ENCODE assay signal across 8 cellular contexts in genomic region chr7:6826151-6826550, GRCh38.
DNase-seq lines count a peak whose midpoint lies in the region; ATAC-seq and TF ChIP-seq lines count a peak whose summit lies in the region.

CCZ1B (minus strand) TSS chr7:6826275; CDS start chr7:6826197, 78 bp downstream.

- DNase-seq in AG10803 (ENCODE audit: low read depth) = peak; percentile 59
- peak; percentile 59 for DNase-seq in NCI-H446 treated with DMSO at 0.1 percent for 48 hours (lab: John Stamatoyannopoulos, UW)
- peak; percentile 88 for DNase-seq in activated CD4-positive, CD25-positive, alpha-beta regulatory T cell treated with anti-CD3 and anti-CD28 coated beads, Interleukin-2, amount 50 U/mL, for 72 hours
- peak; percentile 85 for DNase-seq in central memory CD4-positive, alpha-beta T cell
- peak; percentile 78 for DNase-seq in kidney tubule cell (ENCODE audit: low spot score)
- DNase-seq in stimulated activated CD4-positive, alpha-beta T cell treated with anti-CD3 and anti-CD28 coated beads, Interleukin-15, amount 100 ng/mL, for 24 hours = peak; percentile 86

- TF ChIP-seq CTCF in AG10803 (conservative IDR thresholded peaks at IDR 0.05; ENCODE audit: low read length) = peak; percentile 32

- peak; percentile 99 for ATAC-seq in GM19035 (IDR thresholded peaks at IDR 0.05; ENCODE audit: unreplicated experiment)
- ATAC-seq in HG03280 (IDR thresholded peaks at IDR 0.05; ENCODE audit: unreplicated experiment) = peak; percentile 99

- peak within 1 kb of the TSS; percentile 64 for H3K4me3 ChIP-seq in AG10803 (ENCODE audit: low read length)

Comparison
In these comparisons a context has a peak if more than half of its experiments do, and no peak if none do; other contexts are left out.
1. Peak in every context shown above with its lines: DNase-seq, ATAC-seq and H3K4me3 ChIP-seq.